ENCODE assay signal across 11 cellular contexts in the genomic region with DNA sequence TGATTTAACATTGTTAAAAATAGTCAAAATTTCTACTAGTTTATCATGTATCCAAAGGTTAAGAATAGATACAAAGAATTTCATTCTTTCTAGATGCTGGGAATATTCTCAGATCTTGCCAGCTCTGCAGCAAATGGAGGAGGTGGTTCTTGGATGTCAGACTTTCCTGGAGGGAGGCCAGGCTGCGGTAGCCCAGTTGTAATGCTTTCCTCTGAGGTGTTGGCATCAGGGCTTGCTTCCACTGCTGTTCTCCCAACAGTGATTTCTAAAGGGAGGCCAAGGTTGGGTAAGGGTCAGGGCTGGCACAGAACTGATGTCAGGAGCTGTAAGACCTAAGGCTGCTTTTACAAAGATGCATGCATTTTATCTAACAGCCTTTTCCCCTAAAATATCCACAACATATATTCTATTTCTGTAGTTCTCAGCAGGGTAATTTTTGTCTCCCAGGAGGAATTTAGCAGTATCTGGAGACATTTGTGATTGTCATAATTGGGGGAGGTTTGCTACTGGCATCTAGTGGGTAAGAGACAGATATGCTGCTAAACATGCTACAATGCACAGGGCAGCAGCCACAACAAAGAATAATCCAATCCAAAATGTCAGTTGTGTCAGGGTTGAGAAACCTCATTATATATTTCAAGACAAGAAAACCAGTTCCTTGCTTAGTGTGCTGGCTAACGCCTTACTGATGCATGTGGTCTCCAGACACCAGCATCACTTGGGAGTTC. TPM values are rescaled to one million over a fixed set of nuclear protein-coding genes. Genes with fewer than 3 reads are reported as not detected.
A peak's percentile ranks its signal among the peaks of the same experiment; 100 is the strongest.
DNase-seq lines count a peak whose midpoint lies in the region; ATAC-seq and TF ChIP-seq lines count a peak whose summit lies in the region.
"Had no signal": no experiment of that assay in that cellular context is flagged by ENCODE, and none has a peak within 500 bp of the region (broad histone marks: within the 10 kb centered on the region; RNA-seq: fewer than 3 reads in every experiment).

No MANE protein-coding gene starts in this region.

- no peaks in the 10 kb centered on the region for H3K36me3 ChIP-seq in HEK293 (ENCODE audit: control insufficient read depth in 2 of 2, insufficient read depth in 1 of 2, low read length in 2 of 2)
- H3K36me3 ChIP-seq: esophagus squamous epithelium, upper lobe of left lung had no signal

- H3K9me3 ChIP-seq in HEK293 (ENCODE audit: control insufficient read depth, insufficient read depth, low read depth, low read length) (no peaks in the 10 kb centered on the region), right cardiac atrium (ENCODE audit: control insufficient read depth, low read length) (no peaks in the 10 kb centered on the region)
- H3K9me3 ChIP-seq: esophagus squamous epithelium, upper lobe of left lung had no signal

- no peaks in the 10 kb centered on the region for H3K27me3 ChIP-seq in right cardiac atrium (ENCODE audit: control insufficient read depth, insufficient read depth)
- H3K27me3 ChIP-seq: esophagus squamous epithelium, upper lobe of left lung had no signal

- H3K27ac ChIP-seq in HEK293 (ENCODE audit: extremely low read depth, low read depth, low read length) (no peak overlapping the region), VCaP (peak overlapping the region; percentile 94), right cardiac atrium (ENCODE audit: low read length) (peak overlapping the region; percentile 43)
- H3K27ac ChIP-seq: esophagus squamous epithelium, upper lobe of left lung had no signal

- WGBS in right cardiac atrium, result 42% methylated on average over 2 of the region's 2 CpGs

- peaks cover 21% of the 10 kb centered on the region for H3K27me3 Mint-ChIP-seq in activated T-helper 2 cell treated with anti-CD3 and anti-CD28 coated beads, Interferon-gamma antibody, Interleukin-2, Interleukin-4, amounts not matched to agents 10 μg/mL and 5 μg/mL and 100 μg/mL, durations not matched to agents 14 hours and 24 hours and 36 hours (ENCODE audit: low read depth)

- H3K27ac Mint-ChIP-seq in activated T-helper 2 cell treated with anti-CD3 and anti-CD28 coated beads, Interferon-gamma antibody, Interleukin-2, Interleukin-4, amounts not matched to agents 10 μg/mL and 5 μg/mL and 100 μg/mL, durations not matched to agents 14 hours and 24 hours and 36 hours, result no peak overlapping the region
- H3K27ac Mint-ChIP-seq: activated CD8-positive, alpha-beta T cell treated with anti-CD3 and anti-CD28 coated beads, Interleukin-2, amount 10 ng/mL, durations not matched to agents 7 days and 5 days had no signal

- H3K4me1 ChIP-seq in HEK293 (ENCODE audit: control insufficient read depth, insufficient read depth, low read length) (peaks cover 4% of the 10 kb centered on the region), right cardiac atrium (ENCODE audit: control insufficient read depth, insufficient read depth, low read length) (peaks cover 3% of the 10 kb centered on the region)

- no peak overlapping the region for H3K4me3 Mint-ChIP-seq in activated T-helper 2 cell treated with anti-CD3 and anti-CD28 coated beads, Interferon-gamma antibody, Interleukin-2, Interleukin-4, amounts not matched to agents 10 μg/mL and 5 μg/mL and 100 μg/mL, durations not matched to agents 14 hours and 24 hours and 36 hours (ENCODE audit: low read depth)
- H3K4me3 Mint-ChIP-seq: activated CD8-positive, alpha-beta T cell treated with anti-CD3 and anti-CD28 coated beads, Interleukin-2, amount 10 ng/mL, durations not matched to agents 7 days and 5 days had no signal

- ATAC-seq in right cardiac atrium (peak; percentile 82 to 87), HG02840 (IDR thresholded peaks at IDR 0.05; ENCODE audit: low FRiP score, unreplicated experiment) (no peak)
- ATAC-seq: activated CD8-positive, alpha-beta T cell treated with anti-CD3 and anti-CD28 coated beads, Interleukin-2, amount 10 ng/mL, durations not matched to agents 7 days and 5 days had no signal

- H3K4me1 Mint-ChIP-seq in activated T-helper 2 cell treated with anti-CD3 and anti-CD28 coated beads, Interferon-gamma antibody, Interleukin-2, Interleukin-4, amounts not matched to agents 10 μg/mL and 5 μg/mL and 100 μg/mL, durations not matched to agents 14 hours and 24 hours and 36 hours (ENCODE audit: low read depth), result no peaks in the 10 kb centered on the region

- H3K36me3 Mint-ChIP-seq in activated T-helper 2 cell treated with anti-CD3 and anti-CD28 coated beads, Interferon-gamma antibody, Interleukin-2, Interleukin-4, amounts not matched to agents 10 μg/mL and 5 μg/mL and 100 μg/mL, durations not matched to agents 14 hours and 24 hours and 36 hours (ENCODE audit: low read depth), result no peaks in the 10 kb centered on the region

- DNase-seq in AG08396 (ENCODE audit: low spot score), result peak; percentile 35
- DNase-seq in right cardiac atrium, result peak; percentile 81 to 88 (median 82)
- no peak for DNase-seq in 8988T
- DNase-seq in NOMO-1 treated with DMSO at 0.1 percent for 48 hours (lab: John Stamatoyannopoulos, UW; ENCODE audit: unreplicated experiment), result no peak
- no peak for DNase-seq in activated T-helper 2 cell treated with anti-CD3 and anti-CD28 coated beads, Interferon-gamma antibody, Interleukin-2, Interleukin-4, amounts not matched to agents 10 μg/mL and 5 μg/mL and 100 μg/mL, durations not matched to agents 14 hours and 24 hours and 36 hours (ENCODE audit: low spot score)
- DNase-seq: activated CD8-positive, alpha-beta T cell treated with anti-CD3 and anti-CD28 coated beads, Interleukin-2, amount 10 ng/mL, durations not matched to agents 7 days and 5 days; esophagus squamous epithelium; upper lobe of left lung had no signal

- H3K9me3 Mint-ChIP-seq in activated T-helper 2 cell treated with anti-CD3 and anti-CD28 coated beads, Interferon-gamma antibody, Interleukin-2, Interleukin-4, amounts not matched to agents 10 μg/mL and 5 μg/mL and 100 μg/mL, durations not matched to agents 14 hours and 24 hours and 36 hours, result no peaks in the 10 kb centered on the region

- POLR2A ChIA-PET in HEK293 (lab: Yijun Ruan, JAX), result no interaction called here

- CTCF ChIA-PET in HEK293 (lab: Yijun Ruan, JAX), result interaction anchor here (1.2 to 1.6 kb wide), 2 partner anchors 9 to 139 kb away, joined by 4 read pairs; no protein-coding TSS in a partner anchor

- 0 out of 2 replicates have a peak, but pooled peaks have one; percentile 18 for TF ChIP-seq CTCF in HEK293 (tag by site-specific recombination; IDR thresholded peaks at IDR 0.05)
- TF ChIP-seq CTCF in VCaP (conservative IDR thresholded peaks at IDR 0.05), result peak; percentile 37; the same call in 1 of the 2 replicates

- H3K4me3 ChIP-seq in HEK293 (ENCODE audit: low read depth, low read length) (no peak overlapping the region), right cardiac atrium (ENCODE audit: low read length) (no peak overlapping the region)
- H3K4me3 ChIP-seq: esophagus squamous epithelium, upper lobe of left lung had no signal

- intact Hi-C loops in right cardiac atrium (cut with DNase I), result no loop called here
- intact Hi-C loops in activated T-helper 2 cell treated with anti-CD3 and anti-CD28 coated beads, Interferon-gamma antibody, Interleukin-2, Interleukin-4, amounts not matched to agents 10 μg/mL and 5 μg/mL and 100 μg/mL, durations not matched to agents 14 hours and 24 hours and 36 hours (cut with micrococcal nuclease), result no loop called here

TF ChIP-seq in HEK293, 187 proteins besides CTCF, POLR2A, EP300 and RAD21:
- TF ChIP-seq ZNF747 (tag by site-specific recombination; IDR thresholded peaks at IDR 0.05), result no peak
- no peak for TF ChIP-seq FEZF1 (tag by site-specific recombination; IDR thresholded peaks at IDR 0.05)
- TF ChIP-seq GLIS1 (tag by site-specific recombination; IDR thresholded peaks at IDR 0.05), result no peak
- TF ChIP-seq OSR2 (tag by site-specific recombination; IDR thresholded peaks at IDR 0.05), result 0 out of 2 replicates have a peak, but pooled peaks have one; percentile 12
- TF ChIP-seq ZNF239 (tag by site-specific recombination; IDR thresholded peaks at IDR 0.05), result no peak

RNA-seq across cellular contexts. Expression of a gene that starts 42.0 kb away (rescaled TPM):
- total RNA-seq in right cardiac atrium, result under 1 TPM in 2 of 4 donors, not detected in 2; 0.09 to 0.12 TPM
- polyA plus RNA-seq in right cardiac atrium, result 0.45 TPM
- not detected in 2 replicates for total RNA-seq in activated T-helper 2 cell treated with anti-CD3 and anti-CD28 coated beads, Interferon-gamma antibody, Interleukin-2, Interleukin-4, amounts not matched to agents 10 μg/mL and 5 μg/mL and 100 μg/mL, durations not matched to agents 14 hours and 24 hours and 36 hours
- total RNA-seq: activated CD8-positive, alpha-beta T cell treated with anti-CD3 and anti-CD28 coated beads, Interleukin-2, amount 10 ng/mL, durations not matched to agents 7 days and 5 days had no signal

Comparison
In these comparisons a context has a peak if more than half of its experiments do, and no peak if none do; other contexts are left out.
1. DNase-seq: peak in AG08396 (single experiment) and right cardiac atrium (3 of 3); none in 8988T (single experiment), NOMO-1 treated with DMSO at 0.1 percent for 48 hours (single experiment) and activated T-helper 2 cell treated with anti-CD3 and anti-CD28 coated beads, Interferon-gamma antibody, Interleukin-2, Interleukin-4, amounts not matched to agents 10 μg/mL and 5 μg/mL and 100 μg/mL, durations not matched to agents 14 hours and 24 hours and 36 hours (single experiment).